ENCODE assay signal across 9 cellular contexts in genomic region chr9:113675475-113675941, GRCh38.
A peak's percentile ranks its signal among the peaks of the same experiment; 100 is the strongest.
DNase-seq lines count a peak whose midpoint lies in the region; ATAC-seq and TF ChIP-seq lines count a peak whose summit lies in the region.
"Had no signal": no experiment of that assay in that cellular context is flagged by ENCODE, and none has a peak within 500 bp of the region (broad histone marks: within the 10 kb centered on the region; RNA-seq: fewer than 3 reads in every experiment).

No MANE protein-coding gene starts in this region.

- peaks cover 12% of the 10 kb centered on the region for H3K27me3 Mint-ChIP-seq in nephron (ENCODE audit: low read depth)
- H3K27me3 Mint-ChIP-seq in stimulated activated memory B cell treated with anti-CD40 and anti-IgM and Interleukin-4, amounts not matched to agents 10 μg/mL and 1 μg/mL and 100 μg/mL, for 72 hours, result peaks cover 71% of the 10 kb centered on the region

- peak overlapping the region; percentile 37 for H3K27ac ChIP-seq in duodenal mucosa (ENCODE audit: low read depth, low read length)

- H3K27ac Mint-ChIP-seq in nephron, result peak overlapping the region; percentile 15 to 58 (median 50)
- no peak overlapping the region for H3K27ac Mint-ChIP-seq in stimulated activated memory B cell treated with anti-CD40 and anti-IgM and Interleukin-4, amounts not matched to agents 10 μg/mL and 1 μg/mL and 100 μg/mL, for 72 hours
- H3K27ac Mint-ChIP-seq: T-helper 1 cell treated with Interleukin-12 subunit alpha and Interleukin-12 subunit beta and Interleukin-4 antibody, amounts not matched to agents 30 μg/mL and 1 μg/mL, for 36 hours had no signal

- peaks cover 4 to 13% of the 10 kb centered on the region in 2 donors for H3K27me3 ChIP-seq in duodenal mucosa (ENCODE audit: control insufficient read depth in 1 of 2, insufficient read depth in 2 of 2, low read length in 2 of 2)

- peak; percentile 98 for DNase-seq in AG10803 (ENCODE audit: low read depth)
- peak; percentile 92 for DNase-seq in MV-4-11 (lab: John Stamatoyannopoulos, UW)
- no peak for DNase-seq in COR-L47 (lab: John Stamatoyannopoulos, UW)

- peaks cover 31% of the 10 kb centered on the region for H3K4me1 Mint-ChIP-seq in nephron
- peaks cover 14% of the 10 kb centered on the region for H3K4me1 Mint-ChIP-seq in stimulated activated memory B cell treated with anti-CD40 and anti-IgM and Interleukin-4, amounts not matched to agents 10 μg/mL and 1 μg/mL and 100 μg/mL, for 72 hours

- no peaks in the 10 kb centered on the region for H3K9me3 ChIP-seq in duodenal mucosa (ENCODE audit: control insufficient read depth in 1 of 2, low read length in 2 of 2)

- TF ChIP-seq CTCF in AG10803 (conservative IDR thresholded peaks at IDR 0.05; ENCODE audit: low read length) (peak; percentile 15; the same call in 1 of the 2 replicates), nephron (IDR thresholded peaks at IDR 0.05; ENCODE audit: unreplicated experiment in 3 of 3) (no peak)

- no peak overlapping the region for H3K9ac ChIP-seq in duodenal mucosa (ENCODE audit: low read depth in 1 of 2, low read length in 2 of 2)

- no peak for ATAC-seq in stimulated activated memory B cell treated with anti-CD40 and anti-IgM and Interleukin-4, amounts not matched to agents 10 μg/mL and 1 μg/mL and 100 μg/mL, for 72 hours
- ATAC-seq in HG03442 (IDR thresholded peaks at IDR 0.05; ENCODE audit: unreplicated experiment) (no peak), GM21529 (IDR thresholded peaks at IDR 0.05; ENCODE audit: unreplicated experiment) (no peak)

- no peaks in the 10 kb centered on the region for H3K4me1 ChIP-seq in duodenal mucosa (ENCODE audit: control insufficient read depth in 1 of 2, insufficient read depth in 2 of 2, low read length in 2 of 2)

- no peaks in the 10 kb centered on the region for H3K9me3 Mint-ChIP-seq in nephron
- no peaks in the 10 kb centered on the region for H3K9me3 Mint-ChIP-seq in stimulated activated memory B cell treated with anti-CD40 and anti-IgM and Interleukin-4, amounts not matched to agents 10 μg/mL and 1 μg/mL and 100 μg/mL, for 72 hours
- H3K9me3 Mint-ChIP-seq: T-helper 1 cell treated with Interleukin-12 subunit alpha and Interleukin-12 subunit beta and Interleukin-4 antibody, amounts not matched to agents 30 μg/mL and 1 μg/mL, for 36 hours had no signal

- no peak overlapping the region for H3K4me3 Mint-ChIP-seq in nephron
- no peak overlapping the region for H3K4me3 Mint-ChIP-seq in stimulated activated memory B cell treated with anti-CD40 and anti-IgM and Interleukin-4, amounts not matched to agents 10 μg/mL and 1 μg/mL and 100 μg/mL, for 72 hours
- H3K4me3 Mint-ChIP-seq: T-helper 1 cell treated with Interleukin-12 subunit alpha and Interleukin-12 subunit beta and Interleukin-4 antibody, amounts not matched to agents 30 μg/mL and 1 μg/mL, for 36 hours had no signal

- H3K4me3 ChIP-seq in AG10803 (ENCODE audit: low read length) (no peak overlapping the region; the same call in 1 of the 2 replicates), duodenal mucosa (ENCODE audit: low read depth in 1 of 2, low read length in 2 of 2) (no peak overlapping the region)

- no peaks in the 10 kb centered on the region for H3K36me3 ChIP-seq in duodenal mucosa (ENCODE audit: control insufficient read depth in 1 of 2, insufficient read depth in 2 of 2, low read length in 2 of 2)

- no peaks in the 10 kb centered on the region for H3K36me3 Mint-ChIP-seq in nephron (ENCODE audit: low read depth)
- no peaks in the 10 kb centered on the region for H3K36me3 Mint-ChIP-seq in stimulated activated memory B cell treated with anti-CD40 and anti-IgM and Interleukin-4, amounts not matched to agents 10 μg/mL and 1 μg/mL and 100 μg/mL, for 72 hours
